Comparison of ENCODE assay signal across 12 cellular contexts in genomic region chrX:19535481-19535880, GRCh38. TPM values are rescaled to one million over a fixed set of nuclear protein-coding genes. Genes with fewer than 3 reads are reported as not detected.
DNase-seq lines count a peak whose midpoint lies in the region; ATAC-seq, FAIRE-seq and TF ChIP-seq lines count a peak whose summit lies in the region.
"Had no signal": no experiment of that assay in that cellular context is flagged by ENCODE, and none has a peak within 500 bp of the region (broad histone marks: within the 10 kb centered on the region; RNA-seq: fewer than 3 reads in every experiment).

No MANE protein-coding gene starts in this region.

- no peaks in the 10 kb centered on the region for H3K79me2 ChIP-seq in keratinocyte (ENCODE audit: control insufficient read depth, insufficient read depth, low read length)

- H3K9me3 ChIP-seq in keratinocyte (ENCODE audit: control insufficient read depth, low read depth, low read length) = no peaks in the 10 kb centered on the region
- H3K9me3 ChIP-seq: upper lobe of left lung had no signal

- dilution Hi-C loops in keratinocyte (cut with MboI; ENCODE audit: extremely low pct_ligation_motif_present, low sequenced_read_pairs) = no loop called here

- intact Hi-C loops in posterior cingulate gyrus (cut with DNase I) = loop anchor here (10.0 kb wide), 1 partner anchor 161 kb away; no protein-coding TSS in a partner anchor

- no peaks in the 10 kb centered on the region for H3K27me3 ChIP-seq in keratinocyte (ENCODE audit: control insufficient read depth, extremely low read depth, insufficient read depth, low read length)
- H3K27me3 ChIP-seq: upper lobe of left lung had no signal

- H3K4me1 ChIP-seq in keratinocyte (ENCODE audit: control insufficient read depth, extremely low read depth, insufficient read depth, low read length) = no peaks in the 10 kb centered on the region
- H3K4me1 ChIP-seq: upper lobe of left lung had no signal

- H3K9me1 ChIP-seq in keratinocyte (ENCODE audit: control insufficient read depth, extremely low read depth, insufficient read depth, low read length) = no peaks in the 10 kb centered on the region

- no peak overlapping the region for H3K9ac ChIP-seq in keratinocyte (ENCODE audit: control insufficient read depth, extremely low read depth, insufficient read depth, low read length)

- no peak overlapping the region for H3K4me2 ChIP-seq in keratinocyte (ENCODE audit: control insufficient read depth, extremely low read depth, insufficient read depth, low read depth, low read length)

- no peak overlapping the region for H3K4me3 ChIP-seq in keratinocyte (ENCODE audit: control insufficient read depth in 2 of 3, extremely low read depth in 1 of 3, insufficient read depth in 2 of 3, low read depth in 1 of 3, low read length in 3 of 3)
- H3K4me3 ChIP-seq: skin epidermis, upper lobe of left lung had no signal

- DNase-seq in AG09319 (ENCODE audit: extremely low read depth, low read depth) = no peak
- DNase-seq in HCEC 1CT = peak; percentile 12
- DNase-seq in SW480 (ENCODE audit: low spot score) = peak; percentile 41
- DNase-seq in keratinocyte (ENCODE audit: low read depth, low spot score) = no peak
- no peak for DNase-seq in posterior cingulate gyrus
- DNase-seq in omental fat pad (ENCODE audit: low spot score) = no peak
- DNase-seq: activated B cell treated with CpG ODN at 0.5 μM for 24 hours; effector CD8-positive, alpha-beta T cell; upper lobe of left lung had no signal

- H3K27ac ChIP-seq in keratinocyte (ENCODE audit: control insufficient read depth, insufficient read depth, low read length) = no peak overlapping the region
- H3K27ac ChIP-seq: skin epidermis, upper lobe of left lung had no signal

- H4K20me1 ChIP-seq in keratinocyte (ENCODE audit: control insufficient read depth, extremely low read depth, insufficient read depth, low read length) = no peaks in the 10 kb centered on the region

- no peak for FAIRE-seq in keratinocyte (lab: Jason Lieb, UNC)

- ATAC-seq in GM21423 (IDR thresholded peaks at IDR 0.05; ENCODE audit: unreplicated experiment) (no peak), HG03139 (IDR thresholded peaks at IDR 0.05; ENCODE audit: unreplicated experiment) (no peak), omental fat pad (ENCODE audit: low FRiP score) (no peak)

- TF ChIP-seq CTCF in AG09319 (IDR thresholded peaks at IDR 0.05; ENCODE audit: low read depth, low read length) (peak; percentile 23), keratinocyte (optimal IDR thresholded peaks at IDR 0.05 in 1 of 3, IDR thresholded peaks at IDR 0.05 in 1 of 3, conservative IDR thresholded peaks at IDR 0.05 in 1 of 3; ENCODE audit: extremely low read depth in 1 of 3, insufficient read depth in 2 of 3, low read length in 3 of 3) (peak; percentile 17 to 30 (median 24)), omental fat pad (IDR thresholded peaks at IDR 0.05) (no peak)

- no peak overlapping the region for H2AFZ ChIP-seq in keratinocyte (ENCODE audit: control insufficient read depth, low read length)

- peaks cover 0 to 1% of the 10 kb centered on the region in 2 experiments for H3K36me3 ChIP-seq in keratinocyte (ENCODE audit: control insufficient read depth in 2 of 2, extremely low read depth in 1 of 2, insufficient read depth in 2 of 2, low read length in 2 of 2)

RNA-seq across cellular contexts. Expression of gene MAP3K15, which starts 20.2 kb away (rescaled TPM):
- polyA plus RNA-seq in keratinocyte = 0.03 TPM in 1 of 3 replicates, not detected in the others
- polyA plus RNA-seq in keratinocyte (2011; ENCODE audit: low read depth) = not detected
- polyA plus RNA-seq in keratinocyte (2011; cell fraction: cytosol; rRNA removed) = not detected in 2 replicates
- 0.04 TPM in 2 replicates for polyA plus RNA-seq in keratinocyte (2011; cell fraction: nucleus; rRNA removed)
- not detected in 2 replicates for polyA plus RNA-seq in keratinocyte (2012; ENCODE audit: low replicate concordance)
- polyA minus RNA-seq in keratinocyte = not detected in 3 replicates
- polyA minus RNA-seq in keratinocyte (2011; cell fraction: cytosol; rRNA and poly(A)+ RNA removed) = not detected
- polyA minus RNA-seq in keratinocyte (2011; cell fraction: nucleus; rRNA and poly(A)+ RNA removed) = not detected in 2 replicates
- total RNA-seq in omental fat pad = under 1 TPM in 3 of 4 donors, not detected in 1; 0.24 to 0.37 (median 0.25) TPM

Comparison
In these comparisons a context has a peak if more than half of its experiments do, and no peak if none do; other contexts are left out.
1. DNase-seq: peak in HCEC 1CT (single experiment) and SW480 (single experiment); none in AG09319 (single experiment), keratinocyte (single experiment), posterior cingulate gyrus (0 of 10) and omental fat pad (single experiment).
2. CTCF ChIP-seq: peak in AG09319 (single experiment) and keratinocyte (3 of 3); none in omental fat pad (0 of 3).